8 cellular contexts compared by ENCODE assay signal in genomic region chr1:246725191-246725590, GRCh38. TPM values are rescaled to one million over a fixed set of nuclear protein-coding genes. Genes with fewer than 3 reads are reported as not detected.
DNase-seq lines count a peak whose midpoint lies in the region; ATAC-seq, FAIRE-seq and TF ChIP-seq lines count a peak whose summit lies in the region.

No MANE protein-coding gene starts in this region.

- no peaks in the 10 kb centered on the region for H4K20me1 ChIP-seq in PC-9 (ENCODE audit: insufficient read depth)

- H3K4me3 ChIP-seq in PC-9, result peak overlapping the region; percentile 79; the same call in 1 of the 2 replicates
- peak overlapping the region; percentile 67 for H3K4me3 ChIP-seq in epithelial cell of proximal tubule (ENCODE audit: low read depth, low read length)
- H3K4me3 ChIP-seq in rectal smooth muscle tissue (ENCODE audit: low read length), result peak overlapping the region; percentile 88

- H3K9me2 ChIP-seq in PC-9 (ENCODE audit: insufficient read depth), result no peaks in the 10 kb centered on the region

- TF ChIP-seq CTCF in PC-9 (conservative IDR thresholded peaks at IDR 0.05) (no peak), epithelial cell of proximal tubule (conservative IDR thresholded peaks at IDR 0.05; ENCODE audit: low read depth, low read length) (no peak), D721Med (IDR thresholded peaks at IDR 0.05; ENCODE audit: insufficient read depth, missing control alignments) (no peak)

- FAIRE-seq in D721Med (lab: Jason Lieb, UNC), result no peak

- H3K4me1 ChIP-seq in PC-9 (replicated peaks; ENCODE audit: insufficient read depth), result 0 out of 2 replicates have a peak, but pooled peaks cover 4% of the 10 kb centered on the region
- H3K4me1 ChIP-seq in rectal smooth muscle tissue (ENCODE audit: control insufficient read depth, insufficient read depth, low read length), result no peaks in the 10 kb centered on the region

- no peaks in the 10 kb centered on the region for H3F3A ChIP-seq in PC-9 (ENCODE audit: insufficient read depth, low read depth)

- H3K27me3 ChIP-seq in PC-9 (ENCODE audit: insufficient read depth, low read depth) (no peaks in the 10 kb centered on the region), rectal smooth muscle tissue (ENCODE audit: control insufficient read depth, insufficient read depth, low read length) (no peaks in the 10 kb centered on the region)

- H2AFZ ChIP-seq in PC-9, result peak overlapping the region; percentile 88; the same call in 1 of the 2 replicates

- DNase-seq in GM03348 (ENCODE audit: low spot score) (peak; percentile 8), PC-9 (no peak), epithelial cell of proximal tubule (ENCODE audit: low read depth) (no peak), D721Med (ENCODE audit: insufficient read length, low spot score) (no peak), NCI-H1417 treated with DMSO at 0.1 percent for 48 hours (lab: John Stamatoyannopoulos, UW) (no peak)
- no peak for DNase-seq in activated CD8-positive, alpha-beta memory T cell treated with anti-CD3 and anti-CD28 coated beads, Interleukin-2, amount 50 U/mL, for 4 hours

- H3K4me2 ChIP-seq in PC-9, result peak overlapping the region; percentile 88

- no peak overlapping the region for H3K9ac ChIP-seq in rectal smooth muscle tissue (ENCODE audit: low read length)

- H3K36me3 ChIP-seq in PC-9 (ENCODE audit: low read depth), result no peaks in the 10 kb centered on the region
- H3K36me3 ChIP-seq in rectal smooth muscle tissue (ENCODE audit: control insufficient read depth, insufficient read depth, low read length), result peaks cover 3% of the 10 kb centered on the region

- CTCF ChIA-PET in PC-9 (lab: Charles Lee), result interaction anchor here (1.1 kb wide), 1 partner anchor 36 kb away, joined by 3 read pairs; no protein-coding TSS in a partner anchor

- POLR2A ChIA-PET in PC-9 (lab: Charles Lee; ENCODE audit: unreplicated experiment), result no interaction called here

- no peaks in the 10 kb centered on the region for H3K9me3 ChIP-seq in PC-9 (ENCODE audit: insufficient read depth, low read depth)

- H3K79me2 ChIP-seq in PC-9 (ENCODE audit: low read depth), result no peaks in the 10 kb centered on the region

- intact Hi-C loops in PC-9 (cut with micrococcal nuclease; ENCODE audit: unreplicated experiment), result loop anchor here (2.0 kb wide), 1 partner anchor 26 kb away; no protein-coding TSS in a partner anchor

- ATAC-seq in GM21528 (IDR thresholded peaks at IDR 0.05; ENCODE audit: low FRiP score, unreplicated experiment), result no peak

- BruUV-seq in PC-9 (replicated peaks; lab: Mats Ljungman, UMichigan), result no TSS peak

- no peak overlapping the region for H3K27ac ChIP-seq in PC-9
- peak overlapping the region; percentile 90 for H3K27ac ChIP-seq in rectal smooth muscle tissue (ENCODE audit: low read depth, low read length)

RNA-seq across cellular contexts. Expression of gene SCCPDH, which starts 1.0 kb away (rescaled TPM):
- total RNA-seq in PC-9 (2021) (17.2 and 24.5 TPM in 2 replicates), epithelial cell of proximal tubule (40.8 and 42.1 TPM in 2 replicates)
